In the genomic region with DNA sequence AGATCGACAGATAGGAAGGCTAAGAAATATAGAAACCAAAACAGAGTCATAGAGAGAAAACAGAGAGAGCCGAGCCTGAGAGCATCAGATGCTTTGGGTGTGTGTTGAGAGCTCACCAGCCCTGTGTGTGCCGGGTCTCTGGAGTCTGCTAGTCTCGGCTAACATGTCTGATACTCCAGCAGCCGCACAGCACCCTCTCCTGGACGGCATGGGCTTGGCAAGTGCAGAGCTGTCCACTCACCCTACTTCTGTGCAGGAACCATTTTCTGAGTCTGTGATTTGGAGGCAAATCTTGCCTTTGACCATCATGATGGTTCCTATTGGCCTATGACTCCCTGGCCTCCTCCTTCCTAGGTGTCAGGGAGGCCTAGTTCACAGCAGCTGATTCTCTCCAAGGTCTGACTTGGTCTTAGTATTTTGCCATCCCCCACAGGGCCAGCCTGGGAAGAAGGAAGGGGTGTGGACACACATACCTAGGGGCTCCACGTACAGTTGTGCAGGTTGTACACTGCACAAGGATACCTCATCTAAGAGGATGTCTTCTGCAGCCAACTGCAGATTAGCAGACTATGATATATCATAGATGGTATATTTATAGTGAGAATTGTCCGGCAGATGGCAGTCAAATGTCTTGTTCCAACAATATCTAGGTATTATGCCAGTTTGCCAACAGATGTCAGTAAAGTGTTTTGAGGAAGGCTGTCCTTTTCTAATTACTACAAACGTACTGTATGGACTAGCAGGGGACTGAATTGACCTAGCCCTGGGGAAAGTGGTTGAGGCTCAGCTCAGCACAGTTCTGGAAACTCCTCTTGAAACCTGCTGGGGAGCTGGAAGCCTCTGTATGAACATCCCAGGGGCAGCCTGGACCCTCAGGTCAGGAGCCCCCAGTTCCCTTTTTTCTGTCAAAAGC, we compare ENCODE assay signal across 1 cellular context.
TF ChIP-seq lines count a peak whose summit lies in the region.

No MANE protein-coding gene starts in this region.

TF ChIP-seq in HepG2, 621 proteins besides CTCF, POLR2A, EP300 and RAD21 (continued from another document and continues in another):
- TF ChIP-seq, protein P1, sequence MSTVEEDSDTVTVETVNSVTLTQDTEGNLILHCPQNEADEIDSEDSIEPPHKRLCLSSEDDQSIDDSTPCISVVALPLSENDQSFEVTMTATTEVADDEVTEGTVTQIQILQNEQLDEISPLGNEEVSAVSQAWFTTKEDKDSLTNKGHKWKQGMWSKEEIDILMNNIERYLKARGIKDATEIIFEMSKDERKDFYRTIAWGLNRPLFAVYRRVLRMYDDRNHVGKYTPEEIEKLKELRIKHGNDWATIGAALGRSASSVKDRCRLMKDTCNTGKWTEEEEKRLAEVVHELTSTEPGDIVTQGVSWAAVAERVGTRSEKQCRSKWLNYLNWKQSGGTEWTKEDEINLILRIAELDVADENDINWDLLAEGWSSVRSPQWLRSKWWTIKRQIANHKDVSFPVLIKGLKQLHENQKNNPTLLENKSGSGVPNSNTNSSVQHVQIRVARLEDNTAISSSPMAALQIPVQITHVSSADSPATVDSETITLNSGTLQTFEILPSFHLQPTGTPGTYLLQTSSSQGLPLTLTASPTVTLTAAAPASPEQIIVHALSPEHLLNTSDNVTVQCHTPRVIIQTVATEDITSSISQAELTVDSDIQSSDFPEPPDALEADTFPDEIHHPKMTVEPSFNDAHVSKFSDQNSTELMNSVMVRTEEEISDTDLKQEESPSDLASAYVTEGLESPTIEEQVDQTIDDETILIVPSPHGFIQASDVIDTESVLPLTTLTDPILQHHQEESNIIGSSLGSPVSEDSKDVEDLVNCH (CRISPR knock-in tag; IDR thresholded peaks at IDR 0.05): no peak
- TF ChIP-seq KDM6A (CRISPR knock-in tag; IDR thresholded peaks at IDR 0.05; ENCODE audit: low read depth): no peak
- no peak for TF ChIP-seq SRF (IDR thresholded peaks at IDR 0.05; ENCODE audit: low read depth, low read length)
- no peak for TF ChIP-seq ZC3H4 (CRISPR knock-in tag; IDR thresholded peaks at IDR 0.05; ENCODE audit: borderline replicate concordance)
- TF ChIP-seq SAFB2 (CRISPR knock-in tag; IDR thresholded peaks at IDR 0.05; ENCODE audit: borderline replicate concordance, low read depth): no peak
- TF ChIP-seq ZBTB1 (CRISPR knock-in tag; IDR thresholded peaks at IDR 0.05; ENCODE audit: borderline replicate concordance): no peak
- peak; percentile 70; the same call in 1 of the 2 replicates for TF ChIP-seq ZNF772 (CRISPR knock-in tag; IDR thresholded peaks at IDR 0.05)
- no peak for TF ChIP-seq ZNF382 (CRISPR knock-in tag; IDR thresholded peaks at IDR 0.05; ENCODE audit: borderline replicate concordance)
- no peak for TF ChIP-seq ZNF275 (CRISPR knock-in tag; IDR thresholded peaks at IDR 0.05; ENCODE audit: borderline replicate concordance)
- no peak for TF ChIP-seq ZNF773 (CRISPR knock-in tag; IDR thresholded peaks at IDR 0.05; ENCODE audit: borderline replicate concordance)
- 0 out of 2 replicates have a peak, but pooled peaks have one; percentile 12 for TF ChIP-seq MIER3 (CRISPR knock-in tag; IDR thresholded peaks at IDR 0.05; ENCODE audit: borderline replicate concordance)
- TF ChIP-seq, protein P2, sequence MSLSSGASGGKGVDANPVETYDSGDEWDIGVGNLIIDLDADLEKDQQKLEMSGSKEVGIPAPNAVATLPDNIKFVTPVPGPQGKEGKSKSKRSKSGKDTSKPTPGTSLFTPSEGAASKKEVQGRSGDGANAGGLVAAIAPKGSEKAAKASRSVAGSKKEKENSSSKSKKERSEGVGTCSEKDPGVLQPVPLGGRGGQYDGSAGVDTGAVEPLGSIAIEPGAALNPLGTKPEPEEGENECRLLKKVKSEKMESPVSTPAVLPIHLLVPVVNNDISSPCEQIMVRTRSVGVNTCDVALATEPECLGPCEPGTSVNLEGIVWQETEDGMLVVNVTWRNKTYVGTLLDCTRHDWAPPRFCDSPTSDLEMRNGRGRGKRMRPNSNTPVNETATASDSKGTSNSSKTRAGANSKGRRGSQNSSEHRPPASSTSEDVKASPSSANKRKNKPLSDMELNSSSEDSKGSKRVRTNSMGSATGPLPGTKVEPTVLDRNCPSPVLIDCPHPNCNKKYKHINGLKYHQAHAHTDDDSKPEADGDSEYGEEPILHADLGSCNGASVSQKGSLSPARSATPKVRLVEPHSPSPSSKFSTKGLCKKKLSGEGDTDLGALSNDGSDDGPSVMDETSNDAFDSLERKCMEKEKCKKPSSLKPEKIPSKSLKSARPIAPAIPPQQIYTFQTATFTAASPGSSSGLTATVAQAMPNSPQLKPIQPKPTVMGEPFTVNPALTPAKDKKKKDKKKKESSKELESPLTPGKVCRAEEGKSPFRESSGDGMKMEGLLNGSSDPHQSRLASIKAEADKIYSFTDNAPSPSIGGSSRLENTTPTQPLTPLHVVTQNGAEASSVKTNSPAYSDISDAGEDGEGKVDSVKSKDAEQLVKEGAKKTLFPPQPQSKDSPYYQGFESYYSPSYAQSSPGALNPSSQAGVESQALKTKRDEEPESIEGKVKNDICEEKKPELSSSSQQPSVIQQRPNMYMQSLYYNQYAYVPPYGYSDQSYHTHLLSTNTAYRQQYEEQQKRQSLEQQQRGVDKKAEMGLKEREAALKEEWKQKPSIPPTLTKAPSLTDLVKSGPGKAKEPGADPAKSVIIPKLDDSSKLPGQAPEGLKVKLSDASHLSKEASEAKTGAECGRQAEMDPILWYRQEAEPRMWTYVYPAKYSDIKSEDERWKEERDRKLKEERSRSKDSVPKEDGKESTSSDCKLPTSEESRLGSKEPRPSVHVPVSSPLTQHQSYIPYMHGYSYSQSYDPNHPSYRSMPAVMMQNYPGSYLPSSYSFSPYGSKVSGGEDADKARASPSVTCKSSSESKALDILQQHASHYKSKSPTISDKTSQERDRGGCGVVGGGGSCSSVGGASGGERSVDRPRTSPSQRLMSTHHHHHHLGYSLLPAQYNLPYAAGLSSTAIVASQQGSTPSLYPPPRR (CRISPR knock-in tag; IDR thresholded peaks at IDR 0.05; ENCODE audit: borderline replicate concordance): no peak
- TF ChIP-seq HIC2 (CRISPR knock-in tag; IDR thresholded peaks at IDR 0.05; ENCODE audit: low read depth): peak; percentile 19; the same call in 1 of the 2 replicates
- TF ChIP-seq ZNF264 (CRISPR knock-in tag; IDR thresholded peaks at IDR 0.05): no peak
- peak; percentile 69; the same call in 1 of the 2 replicates for TF ChIP-seq MTF2 (CRISPR knock-in tag; IDR thresholded peaks at IDR 0.05; ENCODE audit: borderline replicate concordance)
- no peak for TF ChIP-seq IKZF5 (CRISPR knock-in tag; IDR thresholded peaks at IDR 0.05)
- TF ChIP-seq, protein P3, sequence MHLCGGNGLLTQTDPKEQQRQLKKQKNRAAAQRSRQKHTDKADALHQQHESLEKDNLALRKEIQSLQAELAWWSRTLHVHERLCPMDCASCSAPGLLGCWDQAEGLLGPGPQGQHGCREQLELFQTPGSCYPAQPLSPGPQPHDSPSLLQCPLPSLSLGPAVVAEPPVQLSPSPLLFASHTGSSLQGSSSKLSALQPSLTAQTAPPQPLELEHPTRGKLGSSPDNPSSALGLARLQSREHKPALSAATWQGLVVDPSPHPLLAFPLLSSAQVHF (CRISPR knock-in tag; IDR thresholded peaks at IDR 0.05): no peak
- TF ChIP-seq, protein P4, sequence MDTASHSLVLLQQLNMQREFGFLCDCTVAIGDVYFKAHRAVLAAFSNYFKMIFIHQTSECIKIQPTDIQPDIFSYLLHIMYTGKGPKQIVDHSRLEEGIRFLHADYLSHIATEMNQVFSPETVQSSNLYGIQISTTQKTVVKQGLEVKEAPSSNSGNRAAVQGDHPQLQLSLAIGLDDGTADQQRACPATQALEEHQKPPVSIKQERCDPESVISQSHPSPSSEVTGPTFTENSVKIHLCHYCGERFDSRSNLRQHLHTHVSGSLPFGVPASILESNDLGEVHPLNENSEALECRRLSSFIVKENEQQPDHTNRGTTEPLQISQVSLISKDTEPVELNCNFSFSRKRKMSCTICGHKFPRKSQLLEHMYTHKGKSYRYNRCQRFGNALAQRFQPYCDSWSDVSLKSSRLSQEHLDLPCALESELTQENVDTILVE (CRISPR knock-in tag; IDR thresholded peaks at IDR 0.05): no peak
- TF ChIP-seq ELF4 (CRISPR knock-in tag; IDR thresholded peaks at IDR 0.05; ENCODE audit: borderline replicate concordance): no peak
- TF ChIP-seq IKZF1 (IDR thresholded peaks at IDR 0.05): no peak
- TF ChIP-seq MLLT10 (CRISPR knock-in tag; IDR thresholded peaks at IDR 0.05): no peak
- TF ChIP-seq ZNF570 (CRISPR knock-in tag; IDR thresholded peaks at IDR 0.05; ENCODE audit: borderline replicate concordance): no peak
- no peak for TF ChIP-seq ZNF720 (CRISPR knock-in tag; IDR thresholded peaks at IDR 0.05)
- no peak for TF ChIP-seq KLF13 (CRISPR knock-in tag; IDR thresholded peaks at IDR 0.05)
- no peak for TF ChIP-seq HOXA9 (CRISPR knock-in tag; IDR thresholded peaks at IDR 0.05; ENCODE audit: borderline replicate concordance)
- TF ChIP-seq ZNF556 (CRISPR knock-in tag; IDR thresholded peaks at IDR 0.05; ENCODE audit: borderline replicate concordance): no peak; the same call in 1 of the 2 replicates
- TF ChIP-seq ONECUT2 (CRISPR knock-in tag; IDR thresholded peaks at IDR 0.05): no peak
- TF ChIP-seq HNF1B (CRISPR knock-in tag; IDR thresholded peaks at IDR 0.05): peak; percentile 64; the same call in 1 of the 2 replicates
- no peak for TF ChIP-seq ZBTB42 (CRISPR knock-in tag; IDR thresholded peaks at IDR 0.05)
- TF ChIP-seq ZNF24 (IDR thresholded peaks at IDR 0.05): no peak
- no peak for TF ChIP-seq TOPORS (CRISPR knock-in tag; IDR thresholded peaks at IDR 0.05)
- TF ChIP-seq MXD1 (CRISPR knock-in tag; IDR thresholded peaks at IDR 0.05): no peak
- no peak for TF ChIP-seq FOXK1 (CRISPR knock-in tag; IDR thresholded peaks at IDR 0.05; ENCODE audit: borderline replicate concordance, low read depth)
- TF ChIP-seq SMYD3 (CRISPR knock-in tag; IDR thresholded peaks at IDR 0.05): no peak
- no peak for TF ChIP-seq CCDC6 (CRISPR knock-in tag; IDR thresholded peaks at IDR 0.05)
- no peak for TF ChIP-seq ZNF83 (CRISPR knock-in tag; IDR thresholded peaks at IDR 0.05; ENCODE audit: borderline replicate concordance)
- no peak for TF ChIP-seq ZNF234 (CRISPR knock-in tag; conservative IDR thresholded peaks at IDR 0.05)
- TF ChIP-seq ZNF639 (CRISPR knock-in tag; conservative IDR thresholded peaks at IDR 0.05): no peak
- TF ChIP-seq ZNF557 (CRISPR knock-in tag; IDR thresholded peaks at IDR 0.05): no peak
